8 cellular contexts compared by ENCODE assay signal in the genomic region with DNA sequence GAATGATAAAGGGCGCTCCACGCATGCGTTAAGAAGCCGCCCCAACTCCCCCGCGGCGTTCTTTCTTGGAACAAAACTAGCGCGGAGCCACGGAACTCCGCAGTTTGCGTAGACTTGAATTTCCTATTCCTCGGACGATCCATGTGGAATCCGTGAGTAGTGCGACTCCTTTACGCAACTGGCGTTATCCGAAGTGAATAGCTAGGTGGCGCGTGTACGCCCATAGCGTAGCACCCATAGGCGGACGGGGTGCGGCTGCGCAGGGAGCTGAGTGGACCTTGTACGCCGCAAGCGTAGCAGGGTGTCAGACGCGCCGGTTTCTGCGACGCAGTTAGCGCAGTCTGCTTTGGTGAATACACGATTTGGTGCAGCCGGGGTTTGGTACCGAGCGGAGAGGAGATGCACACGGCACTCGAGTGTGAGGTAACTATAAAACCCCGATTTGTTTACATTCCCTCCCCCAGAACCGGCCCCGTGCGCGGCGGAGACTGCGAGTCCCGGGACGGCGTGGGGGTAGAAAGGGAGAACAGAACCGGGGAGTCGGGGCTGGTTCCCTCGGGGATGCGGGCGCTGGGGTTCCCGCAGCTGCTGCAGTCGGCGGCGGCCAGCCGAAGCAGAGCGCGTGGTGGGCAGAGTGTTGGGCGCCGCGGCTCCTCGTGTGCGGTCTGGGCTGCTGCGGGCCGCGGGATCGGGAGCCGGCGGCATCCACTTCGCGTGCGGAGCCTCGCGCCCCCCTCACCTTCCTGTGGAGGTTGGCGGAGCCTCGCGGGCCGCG. TPM values are rescaled to one million over a fixed set of nuclear protein-coding genes. Genes with fewer than 3 reads are reported as not detected.
A peak's percentile ranks its signal among the peaks of the same experiment; 100 is the strongest.
DNase-seq lines count a peak whose midpoint lies in the region; ATAC-seq and FAIRE-seq lines count a peak whose summit lies in the region.

Gene SLC39A10, plus strand, starts transcription at position 368 of the 775 bp plus-strand sequence. CDS start 22,817 bp downstream, outside the sequence.

- H3K36me3 ChIP-seq in KOPT-K1 (ENCODE audit: insufficient read depth, low read length) (peaks cover 6% of the 10 kb centered on the region; the same call in 1 of the 2 replicates), muscle layer of colon (ENCODE audit: insufficient read depth, low read length) (no peaks in the 10 kb centered on the region)

- peak within 1 kb of the TSS; percentile 75 for H3K9ac ChIP-seq in muscle layer of colon (ENCODE audit: low read length)

- H3K4me3 ChIP-seq in muscle layer of colon (ENCODE audit: low read depth in 1 of 2, low read length in 2 of 2), result peak within 1 kb of the TSS; percentile 58 to 94

- ATAC-seq in GM21786 (IDR thresholded peaks at IDR 0.05; ENCODE audit: unreplicated experiment), result peak; percentile 69
- peak; percentile 72 to 73 for ATAC-seq in activated T-cell treated with anti-CD3 and anti-CD28 coated beads, Interleukin-2, amount 50 U/mL, for 72 hours (replicated peaks in 1 of 2)
- ATAC-seq in esophagus mucosa, result peak; percentile 95

- H3K9me3 Mint-ChIP-seq in activated T-cell treated with anti-CD3 and anti-CD28 coated beads, Interleukin-2, amount 50 U/mL, for 72 hours, result no peaks in the 10 kb centered on the region

- H3K36me3 Mint-ChIP-seq in activated T-cell treated with anti-CD3 and anti-CD28 coated beads, Interleukin-2, amount 50 U/mL, for 72 hours (ENCODE audit: insufficient read depth in 2 of 2), result peaks cover 14 to 25% of the 10 kb centered on the region in 2 donors

- DNase-seq in DMS79 (lab: John Stamatoyannopoulos, UW) (peak; percentile 94), RCC 7860 (ENCODE audit: low spot score) (peak; percentile 91)
- DNase-seq in activated T-cell treated with anti-CD3 and anti-CD28 coated beads, Interleukin-2, amount 50 U/mL, for 72 hours, result peak; percentile 95 to 98
- peak; percentile 97 for DNase-seq in stimulated activated CD8-positive, alpha-beta memory T cell treated with anti-CD3 and anti-CD28 coated beads, Interleukin-7, amount 100 ng/mL, for 24 hours (ENCODE audit: low read depth)

- no peaks in the 10 kb centered on the region for H3K9me3 ChIP-seq in KOPT-K1 (ENCODE audit: insufficient read depth, low read length, poor library complexity, severe bottlenecking)
- no peaks in the 10 kb centered on the region for H3K9me3 ChIP-seq in muscle layer of colon (ENCODE audit: low read length)

- FAIRE-seq in RCC 7860 (lab: Jason Lieb, UNC), result peak; percentile 96

- peak within 1 kb of the TSS; percentile 92 to 98 for H3K4me3 Mint-ChIP-seq in activated T-cell treated with anti-CD3 and anti-CD28 coated beads, Interleukin-2, amount 50 U/mL, for 72 hours

- H3K27ac ChIP-seq in KOPT-K1 (ENCODE audit: low read depth, low read length, poor library complexity, severe bottlenecking) (peak within 1 kb of the TSS; percentile 99), muscle layer of colon (ENCODE audit: low read depth, low read length) (peak within 1 kb of the TSS; percentile 93)

- H3K27me3 Mint-ChIP-seq in activated T-cell treated with anti-CD3 and anti-CD28 coated beads, Interleukin-2, amount 50 U/mL, for 72 hours (ENCODE audit: low read depth), result no peaks in the 10 kb centered on the region

- no peaks in the 10 kb centered on the region for H3K27me3 ChIP-seq in muscle layer of colon (ENCODE audit: control insufficient read depth in 1 of 2, insufficient read depth in 2 of 2, low read length in 2 of 2)

- H3K27ac Mint-ChIP-seq in activated T-cell treated with anti-CD3 and anti-CD28 coated beads, Interleukin-2, amount 50 U/mL, for 72 hours, result peak within 1 kb of the TSS; percentile 100

- H3K4me1 ChIP-seq in muscle layer of colon (ENCODE audit: insufficient read depth, low read length), result peaks cover 18% of the 10 kb centered on the region

- H3K4me1 Mint-ChIP-seq in activated T-cell treated with anti-CD3 and anti-CD28 coated beads, Interleukin-2, amount 50 U/mL, for 72 hours (ENCODE audit: low read depth), result peaks cover 38% of the 10 kb centered on the region

RNA-seq across cellular contexts. Expression of gene SLC39A10, which starts in this region (rescaled TPM):
- total RNA-seq in activated T-cell treated with anti-CD3 and anti-CD28 coated beads, Interleukin-2, amount 50 U/mL, for 72 hours, result 10 to 100 TPM; 70.3 to 75.8 TPM
- 6.1 TPM for total RNA-seq in esophagus mucosa

Comparison
In these comparisons a context has a peak if more than half of its experiments do, and no peak if none do; other contexts are left out.
1. Peak in every context shown above with its lines: DNase-seq, ATAC-seq, H3K4me3 ChIP-seq and H3K27ac ChIP-seq.